In the genomic region with DNA sequence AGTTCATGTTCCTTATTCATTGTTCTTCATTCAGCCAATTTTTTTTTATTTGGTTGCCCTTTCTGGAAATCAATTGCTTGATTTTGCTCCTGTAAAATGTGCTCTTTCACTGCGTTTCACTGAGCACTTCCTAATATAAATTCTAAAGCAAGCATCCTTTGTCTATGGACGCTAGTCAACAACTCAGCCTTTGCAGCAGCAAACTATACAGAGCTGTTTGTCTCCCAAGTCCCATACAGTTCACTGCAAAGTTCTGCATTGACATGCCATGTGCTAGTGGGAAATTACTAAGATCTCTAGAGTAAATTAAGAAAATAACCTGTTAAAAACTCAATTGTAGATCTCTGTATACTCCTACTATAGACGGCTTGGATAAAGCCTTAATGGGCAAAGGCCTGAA, we compare ENCODE assay signal across 14 cellular contexts.
DNase-seq lines count a peak whose midpoint lies in the region; ATAC-seq and TF ChIP-seq lines count a peak whose summit lies in the region.
"Had no signal": no experiment of that assay in that cellular context is flagged by ENCODE, and none has a peak within 500 bp of the region (broad histone marks: within the 10 kb centered on the region; RNA-seq: fewer than 3 reads in every experiment).

No MANE protein-coding gene starts in this region.

- intact Hi-C loops in activated naive CD4-positive, alpha-beta T cell treated with anti-CD3 and anti-CD28 coated beads for 36 hours (cut with micrococcal nuclease): loop anchor here (5.0 kb wide), 1 partner anchor 483 kb away; no protein-coding TSS in a partner anchor
- intact Hi-C loops in activated CD8-positive, alpha-beta T cell treated with anti-CD3 and anti-CD28 coated beads for 36 hours (cut with micrococcal nuclease): loop anchor here (5.0 kb wide), 1 partner anchor 173 kb away; no protein-coding TSS in a partner anchor

- no peak for DNase-seq in activated naive CD4-positive, alpha-beta T cell treated with anti-CD3 and anti-CD28 coated beads for 36 hours
- DNase-seq in activated naive CD4-positive, alpha-beta T cell treated with Interleukin-2 at 50 U/mL for 16 hours: no peak
- no peak for DNase-seq in activated CD8-positive, alpha-beta T cell treated with anti-CD3 and anti-CD28 coated beads for 36 hours
- DNase-seq in foreskin melanocyte (peak; percentile 82), osteocyte (ENCODE audit: extremely low spot score, unreplicated experiment) (no peak)
- DNase-seq in stimulated activated naive CD8-positive, alpha-beta T cell treated with anti-CD3 and anti-CD28 coated beads, Interleukin-15, amount 100 ng/mL, for 72 hours: no peak
- DNase-seq: Calu3, foreskin fibroblast, NCI-H345, nucleus accumbens, right lobe of liver, WERI-Rb-1 had no signal

- CTCF ChIA-PET in activated naive CD4-positive, alpha-beta T cell treated with anti-CD3 and anti-CD28 coated beads for 36 hours (lab: Charles Lee): interaction anchor here (0.7 to 4.1 kb wide), 10 partner anchors 14 to 191 kb away, joined by 3 to 27 read pairs (median 9); a partner anchor contains a TSS
- CTCF ChIA-PET in activated CD8-positive, alpha-beta T cell treated with anti-CD3 and anti-CD28 coated beads for 36 hours (lab: Charles Lee): interaction anchor here (0.7 to 5.1 kb wide), 6 partner anchors 15 to 137 kb away, joined by 3 to 27 read pairs (median 16); a partner anchor contains a TSS

- no peak for TF ChIP-seq CTCF in activated CD8-positive, alpha-beta T cell treated with anti-CD3 and anti-CD28 coated beads for 36 hours (IDR thresholded peaks at IDR 0.05)
- no peak for TF ChIP-seq CTCF in osteocyte (IDR thresholded peaks at IDR 0.05)

- H3K36me3 Mint-ChIP-seq in activated naive CD4-positive, alpha-beta T cell treated with anti-CD3 and anti-CD28 coated beads for 36 hours (ENCODE audit: low read depth): peaks cover 3% of the 10 kb centered on the region
- H3K36me3 Mint-ChIP-seq in activated CD8-positive, alpha-beta T cell treated with anti-CD3 and anti-CD28 coated beads for 36 hours (ENCODE audit: low read depth): peaks cover 56% of the 10 kb centered on the region
- H3K36me3 Mint-ChIP-seq in osteocyte (ENCODE audit: unreplicated experiment): no peaks in the 10 kb centered on the region

- H3K27me3 Mint-ChIP-seq in activated naive CD4-positive, alpha-beta T cell treated with anti-CD3 and anti-CD28 coated beads for 36 hours (ENCODE audit: low read depth): no peaks in the 10 kb centered on the region
- no peaks in the 10 kb centered on the region for H3K27me3 Mint-ChIP-seq in activated CD8-positive, alpha-beta T cell treated with anti-CD3 and anti-CD28 coated beads for 36 hours
- no peaks in the 10 kb centered on the region for H3K27me3 Mint-ChIP-seq in stimulated activated naive CD8-positive, alpha-beta T cell treated with anti-CD3 and anti-CD28 coated beads, Interleukin-15, amount 100 ng/mL, for 72 hours
- no peaks in the 10 kb centered on the region for H3K27me3 Mint-ChIP-seq in osteocyte (ENCODE audit: unreplicated experiment)

- peak overlapping the region; percentile 94 for H3K27ac Mint-ChIP-seq in activated naive CD4-positive, alpha-beta T cell treated with anti-CD3 and anti-CD28 coated beads for 36 hours
- peak overlapping the region; percentile 99 for H3K27ac Mint-ChIP-seq in activated CD8-positive, alpha-beta T cell treated with anti-CD3 and anti-CD28 coated beads for 36 hours
- peak overlapping the region; percentile 93 to 98 for H3K27ac Mint-ChIP-seq in stimulated activated naive CD8-positive, alpha-beta T cell treated with anti-CD3 and anti-CD28 coated beads, Interleukin-15, amount 100 ng/mL, for 72 hours
- H3K27ac Mint-ChIP-seq in osteocyte (ENCODE audit: unreplicated experiment): no peak overlapping the region

- H3K4me1 Mint-ChIP-seq in activated naive CD4-positive, alpha-beta T cell treated with anti-CD3 and anti-CD28 coated beads for 36 hours (ENCODE audit: low read depth): peaks cover 88% of the 10 kb centered on the region
- peaks cover 95% of the 10 kb centered on the region for H3K4me1 Mint-ChIP-seq in activated CD8-positive, alpha-beta T cell treated with anti-CD3 and anti-CD28 coated beads for 36 hours (ENCODE audit: low read depth)
- peaks cover 97% of the 10 kb centered on the region for H3K4me1 Mint-ChIP-seq in stimulated activated naive CD8-positive, alpha-beta T cell treated with anti-CD3 and anti-CD28 coated beads, Interleukin-15, amount 100 ng/mL, for 72 hours
- H3K4me1 Mint-ChIP-seq in osteocyte (ENCODE audit: unreplicated experiment): peaks cover 6% of the 10 kb centered on the region

- no peaks in the 10 kb centered on the region for H3K9me3 Mint-ChIP-seq in activated naive CD4-positive, alpha-beta T cell treated with anti-CD3 and anti-CD28 coated beads for 36 hours
- no peaks in the 10 kb centered on the region for H3K9me3 Mint-ChIP-seq in activated CD8-positive, alpha-beta T cell treated with anti-CD3 and anti-CD28 coated beads for 36 hours
- H3K9me3 Mint-ChIP-seq in stimulated activated naive CD8-positive, alpha-beta T cell treated with anti-CD3 and anti-CD28 coated beads, Interleukin-15, amount 100 ng/mL, for 72 hours: no peaks in the 10 kb centered on the region
- H3K9me3 Mint-ChIP-seq in osteocyte (ENCODE audit: unreplicated experiment): no peaks in the 10 kb centered on the region

- POLR2A ChIA-PET in activated CD8-positive, alpha-beta T cell treated with anti-CD3 and anti-CD28 coated beads for 36 hours (lab: Charles Lee): interaction anchor here (1.0 to 10.5 kb wide), 7 partner anchors 7 to 135 kb away, joined by 3 to 222 read pairs (median 29); a partner anchor contains a TSS

- H3K4me3 Mint-ChIP-seq in activated naive CD4-positive, alpha-beta T cell treated with anti-CD3 and anti-CD28 coated beads for 36 hours: no peak overlapping the region
- H3K4me3 Mint-ChIP-seq in activated CD8-positive, alpha-beta T cell treated with anti-CD3 and anti-CD28 coated beads for 36 hours: no peak overlapping the region
- peak overlapping the region; percentile 42 for H3K4me3 Mint-ChIP-seq in stimulated activated naive CD8-positive, alpha-beta T cell treated with anti-CD3 and anti-CD28 coated beads, Interleukin-15, amount 100 ng/mL, for 72 hours
- no peak overlapping the region for H3K4me3 Mint-ChIP-seq in osteocyte (ENCODE audit: unreplicated experiment)

- no peak for ATAC-seq in activated CD8-positive, alpha-beta T cell treated with anti-CD3 and anti-CD28 coated beads for 36 hours
- no peak for ATAC-seq in stimulated activated naive CD8-positive, alpha-beta T cell treated with anti-CD3 and anti-CD28 coated beads, Interleukin-15, amount 100 ng/mL, for 72 hours
- ATAC-seq in HG03280 (IDR thresholded peaks at IDR 0.05; ENCODE audit: unreplicated experiment) (no peak), HG02973 (IDR thresholded peaks at IDR 0.05; ENCODE audit: unreplicated experiment) (no peak)
- ATAC-seq: right lobe of liver had no signal

Comparison
In these comparisons a context has a peak if more than half of its experiments do, and no peak if none do; other contexts are left out.
1. H3K4me3 Mint-ChIP-seq: peak in stimulated activated naive CD8-positive, alpha-beta T cell treated with anti-CD3 and anti-CD28 coated beads, Interleukin-15, amount 100 ng/mL, for 72 hours (2 of 2); none in activated naive CD4-positive, alpha-beta T cell treated with anti-CD3 and anti-CD28 coated beads for 36 hours (single experiment), activated CD8-positive, alpha-beta T cell treated with anti-CD3 and anti-CD28 coated beads for 36 hours (single experiment) and osteocyte (single experiment).